In the genomic region with DNA sequence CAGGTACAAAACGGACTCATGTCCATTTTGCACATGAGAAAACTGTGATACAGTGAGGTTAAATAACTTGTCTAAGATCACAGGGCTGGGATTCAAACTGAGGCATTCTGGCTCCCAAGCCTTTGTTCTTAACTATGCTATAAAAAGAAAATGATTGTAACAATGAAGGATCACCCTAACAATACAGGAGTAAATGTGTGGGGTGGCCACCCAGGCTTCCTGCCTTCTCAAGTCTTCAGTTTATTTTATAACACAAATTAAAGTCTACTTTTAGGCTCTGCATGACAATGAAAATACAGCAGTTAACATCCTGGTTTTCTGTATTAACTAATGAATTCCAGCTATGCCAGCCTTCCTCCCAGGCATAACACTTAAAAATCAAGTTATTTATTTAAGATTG, we compare ENCODE assay signal across 20 cellular contexts. TPM values are rescaled to one million over a fixed set of nuclear protein-coding genes. Genes with fewer than 3 reads are reported as not detected.
DNase-seq lines count a peak whose midpoint lies in the region; ATAC-seq, FAIRE-seq and TF ChIP-seq lines count a peak whose summit lies in the region.
"Had no signal": no experiment of that assay in that cellular context is flagged by ENCODE, and none has a peak within 500 bp of the region (broad histone marks: within the 10 kb centered on the region; RNA-seq: fewer than 3 reads in every experiment).

No MANE protein-coding gene starts in this region.

- intact Hi-C loops in activated CD4-positive, alpha-beta memory T cell treated with anti-CD3 and anti-CD28 coated beads for 36 hours (cut with micrococcal nuclease): loop anchor here (2.0 to 5.0 kb wide), 3 partner anchors 43 to 240 kb away; a partner anchor contains a TSS

- H3K4me1 ChIP-seq in GM23248 (ENCODE audit: insufficient read depth) (peaks cover 54% of the 10 kb centered on the region), mesenchymal stem cell (ENCODE audit: control insufficient read depth, insufficient read depth, low read depth, low read length) (peaks cover 14% of the 10 kb centered on the region)

- POLR2A ChIA-PET in activated CD4-positive, alpha-beta memory T cell treated with anti-CD3 and anti-CD28 coated beads for 36 hours (lab: Charles Lee): no interaction called here
- POLR2A ChIA-PET in activated CD4-positive, alpha-beta memory T cell treated with anti-CD3 and anti-CD28 coated beads, Interleukin-2, amount 10 ng/mL, durations not matched to agents 7 days and 5 days (lab: Charles Lee): interaction anchor here (1.2 to 2.7 kb wide), 2 partner anchors 12 to 100 kb away, joined by 4 to 6 read pairs; a partner anchor contains a TSS
- POLR2A ChIA-PET in activated CD8-positive, alpha-beta T cell treated with anti-CD3 and anti-CD28 coated beads, Interleukin-2, amount 10 ng/mL, durations not matched to agents 7 days and 5 days (lab: Charles Lee): no interaction called here

- TF ChIP-seq POLR2A in GM12891 (IDR thresholded peaks at IDR 0.05; ENCODE audit: low read depth, low read length): no peak

- H3K27ac Mint-ChIP-seq in activated CD4-positive, alpha-beta memory T cell treated with anti-CD3 and anti-CD28 coated beads for 36 hours: peak overlapping the region; percentile 62
- no peak overlapping the region for H3K27ac Mint-ChIP-seq in activated CD4-positive, alpha-beta memory T cell treated with anti-CD3 and anti-CD28 coated beads, Interleukin-2, amount 10 ng/mL, durations not matched to agents 7 days and 5 days
- no peak overlapping the region for H3K27ac Mint-ChIP-seq in activated CD8-positive, alpha-beta T cell treated with anti-CD3 and anti-CD28 coated beads, Interleukin-2, amount 10 ng/mL, durations not matched to agents 7 days and 5 days

- H3K79me1 ChIP-seq in mesenchymal stem cell (replicated peaks; ENCODE audit: low read length, poor library complexity, severe bottlenecking): peaks cover 8% of the 10 kb centered on the region

- no peak overlapping the region for H3K4me3 ChIP-seq in GM23248
- H3K4me3 ChIP-seq in mesenchymal stem cell (ENCODE audit: insufficient read depth in 1 of 2, low read depth in 1 of 2, low read length in 2 of 2): no peak overlapping the region
- H3K4me3 ChIP-seq: K562, pancreas, right lobe of liver, testis had no signal

- H3K4ac ChIP-seq in mesenchymal stem cell (ENCODE audit: low read depth in 1 of 2, low read length in 2 of 2): no peak overlapping the region

- H3K9me3 ChIP-seq in GM23248 (ENCODE audit: low read depth): no peaks in the 10 kb centered on the region
- H3K9me3 ChIP-seq in mesenchymal stem cell (ENCODE audit: control insufficient read depth, low read length): peaks cover 3% of the 10 kb centered on the region
- H3K9me3 ChIP-seq: ascending aorta, pancreas, right lobe of liver, testis had no signal

- peaks cover 73% of the 10 kb centered on the region for H3K4me1 Mint-ChIP-seq in activated CD4-positive, alpha-beta memory T cell treated with anti-CD3 and anti-CD28 coated beads for 36 hours (ENCODE audit: low read depth)
- H3K4me1 Mint-ChIP-seq in activated CD4-positive, alpha-beta memory T cell treated with anti-CD3 and anti-CD28 coated beads, Interleukin-2, amount 10 ng/mL, durations not matched to agents 7 days and 5 days: peaks cover 77% of the 10 kb centered on the region
- peaks cover 75% of the 10 kb centered on the region for H3K4me1 Mint-ChIP-seq in activated CD8-positive, alpha-beta T cell treated with anti-CD3 and anti-CD28 coated beads, Interleukin-2, amount 10 ng/mL, durations not matched to agents 7 days and 5 days (ENCODE audit: low read depth)

- no peak overlapping the region for H4K91ac ChIP-seq in mesenchymal stem cell (ENCODE audit: low read length)

- no peak overlapping the region for H2BK12ac ChIP-seq in mesenchymal stem cell (ENCODE audit: low read length in 2 of 2)

- H3K36me3 Mint-ChIP-seq in activated CD4-positive, alpha-beta memory T cell treated with anti-CD3 and anti-CD28 coated beads for 36 hours: peaks cover 27% of the 10 kb centered on the region
- H3K36me3 Mint-ChIP-seq in activated CD4-positive, alpha-beta memory T cell treated with anti-CD3 and anti-CD28 coated beads, Interleukin-2, amount 10 ng/mL, durations not matched to agents 7 days and 5 days (ENCODE audit: low read depth): peaks cover 46% of the 10 kb centered on the region
- H3K36me3 Mint-ChIP-seq in activated CD8-positive, alpha-beta T cell treated with anti-CD3 and anti-CD28 coated beads, Interleukin-2, amount 10 ng/mL, durations not matched to agents 7 days and 5 days (ENCODE audit: low read depth): peaks cover 28% of the 10 kb centered on the region

- WGBS in GM23248 (ENCODE audit: low coverage in 1 of 2, low lambda C conversion rate in 2 of 2, missing lambda C conversion rate in 2 of 2), 2 experiments: 0 to 8% methylated on average over 1 of the region's 1 CpG
- WGBS in mesenchymal stem cell: no CpG with 5 or more reads among the region's 1 CpG

- H3K14ac ChIP-seq in mesenchymal stem cell (ENCODE audit: low read length in 2 of 2): no peak overlapping the region

- in situ Hi-C loops in GM23248 (cut with MboI): no loop called here

- H3K9me2 ChIP-seq in GM23248 (ENCODE audit: insufficient read depth): no peaks in the 10 kb centered on the region

- H3K18ac ChIP-seq in mesenchymal stem cell (ENCODE audit: low read depth in 1 of 2, low read length in 2 of 2): no peak overlapping the region

- no peaks in the 10 kb centered on the region; the same call in 1 of the 2 replicates for H4K20me1 ChIP-seq in GM23248 (ENCODE audit: insufficient read depth)

- H3K9ac ChIP-seq in GM23248 (no peak overlapping the region), mesenchymal stem cell (ENCODE audit: low read length) (peak overlapping the region; percentile 14)

- no peak overlapping the region for H2BK5ac ChIP-seq in mesenchymal stem cell (ENCODE audit: low read depth, low read length, poor library complexity, severe bottlenecking)

- no peak overlapping the region for H4K8ac ChIP-seq in mesenchymal stem cell (ENCODE audit: low read length)

- H3K27ac ChIP-seq in GM23248 (no peak overlapping the region), mesenchymal stem cell (ENCODE audit: low read length, poor library complexity, severe bottlenecking) (no peak overlapping the region)
- H3K27ac ChIP-seq: right lobe of liver, testis had no signal

- no peaks in the 10 kb centered on the region for H3K27me3 Mint-ChIP-seq in activated CD4-positive, alpha-beta memory T cell treated with anti-CD3 and anti-CD28 coated beads for 36 hours
- H3K27me3 Mint-ChIP-seq in activated CD4-positive, alpha-beta memory T cell treated with anti-CD3 and anti-CD28 coated beads, Interleukin-2, amount 10 ng/mL, durations not matched to agents 7 days and 5 days: no peaks in the 10 kb centered on the region
- H3K27me3 Mint-ChIP-seq in activated CD8-positive, alpha-beta T cell treated with anti-CD3 and anti-CD28 coated beads, Interleukin-2, amount 10 ng/mL, durations not matched to agents 7 days and 5 days (ENCODE audit: low read depth): no peaks in the 10 kb centered on the region
- H3K27me3 Mint-ChIP-seq: central memory CD8-positive, alpha-beta T cell; naive thymus-derived CD4-positive, alpha-beta T cell had no signal

- no peak overlapping the region for H2AFZ ChIP-seq in GM23248
- H2AFZ ChIP-seq in mesenchymal stem cell (ENCODE audit: low read depth, low read length): no peak overlapping the region

- no peak overlapping the region for H2BK120ac ChIP-seq in mesenchymal stem cell (ENCODE audit: low read depth, low read length)

- H2AK5ac ChIP-seq in mesenchymal stem cell (ENCODE audit: low read length, severe bottlenecking): no peak overlapping the region

- H3K36me3 ChIP-seq in GM23248 (ENCODE audit: low read depth): no peaks in the 10 kb centered on the region
- H3K36me3 ChIP-seq in mesenchymal stem cell (ENCODE audit: control insufficient read depth in 1 of 2, insufficient read depth in 2 of 2, low read depth in 1 of 2, low read length in 2 of 2): peaks cover 0 to 2% of the 10 kb centered on the region in 2 experiments
- H3K36me3 ChIP-seq: ascending aorta, pancreas, right lobe of liver had no signal

- H2BK15ac ChIP-seq in mesenchymal stem cell (ENCODE audit: low read depth, poor library complexity, severe bottlenecking): no peak overlapping the region

- no peak overlapping the region for H3K4me3 Mint-ChIP-seq in activated CD4-positive, alpha-beta memory T cell treated with anti-CD3 and anti-CD28 coated beads for 36 hours
- no peak overlapping the region for H3K4me3 Mint-ChIP-seq in activated CD4-positive, alpha-beta memory T cell treated with anti-CD3 and anti-CD28 coated beads, Interleukin-2, amount 10 ng/mL, durations not matched to agents 7 days and 5 days
- H3K4me3 Mint-ChIP-seq in activated CD8-positive, alpha-beta T cell treated with anti-CD3 and anti-CD28 coated beads, Interleukin-2, amount 10 ng/mL, durations not matched to agents 7 days and 5 days: peak overlapping the region; percentile 34
- H3K4me3 Mint-ChIP-seq: CD14-positive monocyte; central memory CD8-positive, alpha-beta T cell had no signal

- peaks cover 85% of the 10 kb centered on the region for H3K79me2 ChIP-seq in GM23248 (ENCODE audit: insufficient read depth)

- H3K4me2 ChIP-seq in GM23248 (ENCODE audit: unreplicated experiment) (peak overlapping the region; percentile 36), mesenchymal stem cell (ENCODE audit: low read length, poor library complexity, severe bottlenecking) (no peak overlapping the region)

- no peak overlapping the region for H3K23ac ChIP-seq in mesenchymal stem cell (ENCODE audit: low read length in 2 of 2)

- FAIRE-seq in GM12891 (lab: Jason Lieb, UNC): no peak
- FAIRE-seq: K562, pancreas had no signal

- CTCF ChIA-PET in activated CD4-positive, alpha-beta memory T cell treated with anti-CD3 and anti-CD28 coated beads for 36 hours (lab: Charles Lee): no interaction called here
- CTCF ChIA-PET in activated CD4-positive, alpha-beta memory T cell treated with anti-CD3 and anti-CD28 coated beads, Interleukin-2, amount 10 ng/mL, durations not matched to agents 7 days and 5 days (lab: Charles Lee): interaction anchor here (2.0 kb wide), 1 partner anchor 33 kb away, joined by 12 read pairs; no protein-coding TSS in a partner anchor
- CTCF ChIA-PET in activated CD8-positive, alpha-beta T cell treated with anti-CD3 and anti-CD28 coated beads, Interleukin-2, amount 10 ng/mL, durations not matched to agents 7 days and 5 days (lab: Charles Lee): no interaction called here

- peaks cover 21% of the 10 kb centered on the region for H3K9me3 Mint-ChIP-seq in activated CD4-positive, alpha-beta memory T cell treated with anti-CD3 and anti-CD28 coated beads for 36 hours
- peaks cover 7% of the 10 kb centered on the region for H3K9me3 Mint-ChIP-seq in activated CD4-positive, alpha-beta memory T cell treated with anti-CD3 and anti-CD28 coated beads, Interleukin-2, amount 10 ng/mL, durations not matched to agents 7 days and 5 days
- H3K9me3 Mint-ChIP-seq in activated CD8-positive, alpha-beta T cell treated with anti-CD3 and anti-CD28 coated beads, Interleukin-2, amount 10 ng/mL, durations not matched to agents 7 days and 5 days (ENCODE audit: insufficient read depth): peaks cover 6% of the 10 kb centered on the region
- H3K9me3 Mint-ChIP-seq: central memory CD8-positive, alpha-beta T cell had no signal

- no peak for DNase-seq in activated CD4-positive, alpha-beta memory T cell treated with anti-CD3 and anti-CD28 coated beads for 36 hours
- DNase-seq in activated CD4-positive, alpha-beta memory T cell treated with anti-CD3 and anti-CD28 coated beads, Interleukin-2, amount 10 ng/mL, durations not matched to agents 7 days and 5 days: no peak
- no peak for DNase-seq in GM23248
- DNase-seq in activated CD8-positive, alpha-beta T cell treated with anti-CD3 and anti-CD28 coated beads, Interleukin-2, amount 10 ng/mL, durations not matched to agents 7 days and 5 days: no peak
- no peak for DNase-seq in mesenchymal stem cell
- DNase-seq in cerebellum (ENCODE audit: low spot score): no peak
- DNase-seq in GM12891 (ENCODE audit: insufficient read length, low spot score): no peak
- DNase-seq: DMS153; GDM1; naive thymus-derived CD4-positive, alpha-beta T cell; NCI-H187; pancreas; right lobe of liver; stimulated activated CD4-positive, alpha-beta T cell treated with anti-CD3 and anti-CD28 coated beads, Interleukin-15, amount 100 ng/mL, for 24 hours; testis had no signal

- no peaks in the 10 kb centered on the region for H3K27me3 ChIP-seq in GM23248 (replicated peaks; ENCODE audit: insufficient read depth)
- H3K27me3 ChIP-seq in mesenchymal stem cell (ENCODE audit: control insufficient read depth in 1 of 2, insufficient read depth in 1 of 2, low read length in 2 of 2): no peaks in the 10 kb centered on the region
- H3K27me3 ChIP-seq: ascending aorta, pancreas, right lobe of liver, testis had no signal

- peaks cover 28% of the 10 kb centered on the region for H3F3A ChIP-seq in GM23248 (ENCODE audit: insufficient read depth)

- ATAC-seq in activated CD8-positive, alpha-beta T cell treated with anti-CD3 and anti-CD28 coated beads, Interleukin-2, amount 10 ng/mL, durations not matched to agents 7 days and 5 days: no peak
- ATAC-seq in HG03439 (IDR thresholded peaks at IDR 0.05; ENCODE audit: unreplicated experiment): no peak
- ATAC-seq: K562; naive thymus-derived CD4-positive, alpha-beta T cell; pancreas; right lobe of liver had no signal

RNA-seq across cellular contexts. Expression of a gene that starts 7.6 kb away (rescaled TPM):
- total RNA-seq in activated CD4-positive, alpha-beta memory T cell treated with anti-CD3 and anti-CD28 coated beads for 36 hours: 10 to 100 TPM; 48.7 to 50.1 TPM
- total RNA-seq in activated CD4-positive, alpha-beta memory T cell treated with anti-CD3 and anti-CD28 coated beads, Interleukin-2, amount 10 ng/mL, durations not matched to agents 7 days and 5 days: 10 to 100 TPM; 66.2 to 70.9 TPM
- total RNA-seq in GM23248 (2014; rRNA removed; shearing (Covaris generic)): 76.9 and 81.2 TPM in 2 replicates
- polyA plus RNA-seq in GM23248 (2016; fragmentation: Nextera tagmentation; extraction: Ambion mirVana): 60.6 and 65.1 TPM in 2 replicates
- total RNA-seq in activated CD8-positive, alpha-beta T cell treated with anti-CD3 and anti-CD28 coated beads, Interleukin-2, amount 10 ng/mL, durations not matched to agents 7 days and 5 days: 10 to 100 TPM; 41.5 to 47.1 TPM
- 40.3 TPM for polyA plus RNA-seq in mesenchymal stem cell (2013, experiment 1 of 2)
- 39.9 TPM for polyA plus RNA-seq in mesenchymal stem cell (2013, experiment 2 of 2)
- 58.1 TPM for total RNA-seq in cerebellum
- polyA plus RNA-seq in GM12891 (2012; ENCODE audit: low read depth, missing spikeins): 16.4 TPM

RNA-seq across cellular contexts. Expression of a gene that starts 19.7 kb away (rescaled TPM):
- total RNA-seq in activated CD4-positive, alpha-beta memory T cell treated with anti-CD3 and anti-CD28 coated beads for 36 hours: 10 to 100 TPM; 39.4 to 41.6 TPM
- 10 to 100 TPM; 32.5 to 33.0 TPM for total RNA-seq in activated CD4-positive, alpha-beta memory T cell treated with anti-CD3 and anti-CD28 coated beads, Interleukin-2, amount 10 ng/mL, durations not matched to agents 7 days and 5 days
- total RNA-seq in GM23248 (2014; rRNA removed; shearing (Covaris generic)): 34.4 and 34.9 TPM in 2 replicates
- polyA plus RNA-seq in GM23248 (2016; fragmentation: Nextera tagmentation; extraction: Ambion mirVana): 24.1 and 27.8 TPM in 2 replicates
- total RNA-seq in activated CD8-positive, alpha-beta T cell treated with anti-CD3 and anti-CD28 coated beads, Interleukin-2, amount 10 ng/mL, durations not matched to agents 7 days and 5 days: 10 to 100 TPM; 29.0 to 30.5 TPM
- polyA plus RNA-seq in mesenchymal stem cell (2013, experiment 1 of 2): 22.5 TPM
- polyA plus RNA-seq in mesenchymal stem cell (2013, experiment 2 of 2): 21.7 TPM
- 27.9 TPM for total RNA-seq in cerebellum
- polyA plus RNA-seq in GM12891 (2012; ENCODE audit: low read depth, missing spikeins): 27.1 TPM
